ENCODE assay signal across 1 cellular context in genomic region chrX:65034641-65035450, GRCh38.
TF ChIP-seq lines count a peak whose summit lies in the region.

Gene ZC3H12B, plus strand, starts transcription at chrX:65034826.

TF ChIP-seq in H1, 55 proteins besides CTCF, POLR2A, EP300 and RAD21 (continued from another document):
- TF ChIP-seq KDM5A (IDR thresholded peaks at IDR 0.05; ENCODE audit: low read length), result no peak
- no peak for TF ChIP-seq SRF (IDR thresholded peaks at IDR 0.05; ENCODE audit: low read depth, low read length)
- TF ChIP-seq EZH2 (IDR thresholded peaks at IDR 0.05; ENCODE audit: low read depth, low read length, severe bottlenecking), result no peak
- peak; percentile 76 for TF ChIP-seq BACH1 (IDR thresholded peaks at IDR 0.05; ENCODE audit: low read length)
- no peak for TF ChIP-seq GABPA (IDR thresholded peaks at IDR 0.05; ENCODE audit: borderline replicate concordance, insufficient read depth, low read length)
- no peak for TF ChIP-seq POU5F1 (IDR thresholded peaks at IDR 0.05; ENCODE audit: low read depth, low read length)
- TF ChIP-seq EGR1 (IDR thresholded peaks at IDR 0.05; ENCODE audit: borderline replicate concordance, low read depth, low read length), result no peak
- TF ChIP-seq YY1 (IDR thresholded peaks at IDR 0.05; ENCODE audit: low read depth, low read length), result no peak
- TF ChIP-seq PHF8 (conservative IDR thresholded peaks at IDR 0.05; ENCODE audit: low read depth, low read length), result peak; percentile 47; the same call in 1 of the 2 replicates
- TF ChIP-seq CTBP2 (IDR thresholded peaks at IDR 0.05; ENCODE audit: borderline replicate concordance, insufficient read depth, insufficient read length, low read length), result no peak
- TF ChIP-seq KDM1A (IDR thresholded peaks at IDR 0.05; ENCODE audit: borderline replicate concordance, low read length), result no peak
- TF ChIP-seq MAX (IDR thresholded peaks at IDR 0.05), result 0 out of 2 replicates have a peak, but pooled peaks have one; percentile 8
- TF ChIP-seq ASH2L (IDR thresholded peaks at IDR 0.05; ENCODE audit: low read length), result peak; percentile 69
